ENCODE assay signal across 9 cellular contexts in the genomic region with DNA sequence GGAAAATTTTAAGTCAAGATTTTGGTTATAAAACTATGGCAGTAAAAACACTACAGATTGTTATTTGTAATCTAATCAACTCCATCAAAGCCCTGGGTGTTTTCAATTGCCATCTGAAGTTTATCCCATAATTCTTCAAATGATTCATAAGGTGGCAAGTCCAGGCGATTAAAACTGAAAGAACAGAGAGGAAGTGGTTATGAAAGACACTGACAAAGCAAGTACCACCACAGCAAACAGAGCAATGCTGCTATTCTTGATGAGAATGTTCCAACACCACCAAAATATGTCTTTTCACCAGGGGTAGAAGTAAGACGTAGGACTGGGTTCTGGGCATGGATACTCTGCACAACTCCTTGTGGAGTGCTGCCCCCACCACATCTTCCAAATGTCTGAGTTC.
A peak's percentile ranks its signal among the peaks of the same experiment; 100 is the strongest.
DNase-seq lines count a peak whose midpoint lies in the region; ATAC-seq and TF ChIP-seq lines count a peak whose summit lies in the region.
"Had no signal": no experiment of that assay in that cellular context is flagged by ENCODE, and none has a peak within 500 bp of the region (broad histone marks: within the 10 kb centered on the region; RNA-seq: fewer than 3 reads in every experiment).

No MANE protein-coding gene starts in this region.

- H3K27me3 ChIP-seq in tibial artery: no peaks in the 10 kb centered on the region

- H3K4me1 Mint-ChIP-seq in activated naive CD4-positive, alpha-beta T cell treated with anti-CD3 and anti-CD28 coated beads, Interleukin-2, amount 10 ng/mL, durations not matched to agents 7 days and 5 days: peaks cover 18% of the 10 kb centered on the region
- H3K4me1 Mint-ChIP-seq in stimulated activated naive B cell treated with anti-CD40 and anti-IgM and Interleukin-4, amounts not matched to agents 10 μg/mL and 1 μg/mL and 100 μg/mL, for 72 hours: peaks cover 7 to 12% of the 10 kb centered on the region in 2 donors

- H3K27ac ChIP-seq in RWPE1 (peak overlapping the region; percentile 50), tibial artery (no peak overlapping the region)

- H3K4me1 ChIP-seq in tibial artery: peaks cover 0 to 9% (median 2%) of the 10 kb centered on the region in 4 donors

- peak overlapping the region; percentile 66 for H3K27ac Mint-ChIP-seq in activated naive CD4-positive, alpha-beta T cell treated with anti-CD3 and anti-CD28 coated beads, Interleukin-2, amount 10 ng/mL, durations not matched to agents 7 days and 5 days
- peak overlapping the region; percentile 70 for H3K27ac Mint-ChIP-seq in stimulated activated naive B cell treated with anti-CD40 and anti-IgM and Interleukin-4, amounts not matched to agents 10 μg/mL and 1 μg/mL and 100 μg/mL, for 72 hours

- TF ChIP-seq CTCF in RWPE1 (conservative IDR thresholded peaks at IDR 0.05; ENCODE audit: low read depth) (no peak), tibial artery (IDR thresholded peaks at IDR 0.05) (no peak)

- H3K9me3 ChIP-seq in tibial artery: no peaks in the 10 kb centered on the region

- H3K9me3 Mint-ChIP-seq in activated naive CD4-positive, alpha-beta T cell treated with anti-CD3 and anti-CD28 coated beads, Interleukin-2, amount 10 ng/mL, durations not matched to agents 7 days and 5 days: no peaks in the 10 kb centered on the region
- no peaks in the 10 kb centered on the region for H3K9me3 Mint-ChIP-seq in stimulated activated naive B cell treated with anti-CD40 and anti-IgM and Interleukin-4, amounts not matched to agents 10 μg/mL and 1 μg/mL and 100 μg/mL, for 72 hours

- peak; percentile 42 for ATAC-seq in HG02981 (IDR thresholded peaks at IDR 0.05; ENCODE audit: unreplicated experiment)
- peak; percentile 91 to 95 for ATAC-seq in stimulated activated naive B cell treated with anti-CD40 and anti-IgM and Interleukin-4, amounts not matched to agents 10 μg/mL and 1 μg/mL and 100 μg/mL, for 72 hours (replicated peaks)

- POLR2A ChIA-PET in RWPE1 (lab: Yijun Ruan, JAX; ENCODE audit: low non-redundant PET): no interaction called here

- H3K36me3 ChIP-seq in tibial artery: peaks cover 13 to 35% (median 34%) of the 10 kb centered on the region in 3 donors

- no peak overlapping the region for H3K4me3 ChIP-seq in tibial artery

- H3K4me3 Mint-ChIP-seq in activated naive CD4-positive, alpha-beta T cell treated with anti-CD3 and anti-CD28 coated beads, Interleukin-2, amount 10 ng/mL, durations not matched to agents 7 days and 5 days: no peak overlapping the region
- H3K4me3 Mint-ChIP-seq in stimulated activated naive B cell treated with anti-CD40 and anti-IgM and Interleukin-4, amounts not matched to agents 10 μg/mL and 1 μg/mL and 100 μg/mL, for 72 hours: no peak overlapping the region

- intact Hi-C loops in tibial artery (cut with DNase I; ENCODE audit: low total_unique reads): no loop called here

- H3K36me3 Mint-ChIP-seq in activated naive CD4-positive, alpha-beta T cell treated with anti-CD3 and anti-CD28 coated beads, Interleukin-2, amount 10 ng/mL, durations not matched to agents 7 days and 5 days: no peaks in the 10 kb centered on the region
- no peaks in the 10 kb centered on the region for H3K36me3 Mint-ChIP-seq in stimulated activated naive B cell treated with anti-CD40 and anti-IgM and Interleukin-4, amounts not matched to agents 10 μg/mL and 1 μg/mL and 100 μg/mL, for 72 hours

- peak; percentile 21 for DNase-seq in activated naive CD4-positive, alpha-beta T cell treated with anti-CD3 and anti-CD28 coated beads, Interleukin-2, amount 10 ng/mL, durations not matched to agents 7 days and 5 days
- DNase-seq in activated naive CD4-positive, alpha-beta T cell (lab: John Stamatoyannopoulos, UW): no peak
- DNase-seq in RWPE1 (ENCODE audit: low spot score) (peak; percentile 21), NCI-H1105 (lab: John Stamatoyannopoulos, UW) (no peak), NCI-H1694 (lab: John Stamatoyannopoulos, UW) (no peak), tibial artery (no peak)
- DNase-seq in stimulated activated naive B cell treated with anti-CD40 and anti-IgM and Interleukin-4, amounts not matched to agents 10 μg/mL and 1 μg/mL and 100 μg/mL, for 72 hours: no peak
- DNase-seq: anterior cingulate cortex had no signal

- H3K27me3 Mint-ChIP-seq in activated naive CD4-positive, alpha-beta T cell treated with anti-CD3 and anti-CD28 coated beads, Interleukin-2, amount 10 ng/mL, durations not matched to agents 7 days and 5 days: no peaks in the 10 kb centered on the region
- H3K27me3 Mint-ChIP-seq in stimulated activated naive B cell treated with anti-CD40 and anti-IgM and Interleukin-4, amounts not matched to agents 10 μg/mL and 1 μg/mL and 100 μg/mL, for 72 hours: no peaks in the 10 kb centered on the region

- CTCF ChIA-PET in activated naive CD4-positive, alpha-beta T cell treated with anti-CD3 and anti-CD28 coated beads, Interleukin-2, amount 10 ng/mL, durations not matched to agents 7 days and 5 days (lab: Charles Lee): interaction anchor here (1.6 kb wide), 1 partner anchor 16 kb away, joined by 8 read pairs; no protein-coding TSS in a partner anchor
- CTCF ChIA-PET in RWPE1 (lab: Yijun Ruan, JAX): interaction anchor here (0.9 kb wide), 1 partner anchor 68 kb away, joined by 5 read pairs; no protein-coding TSS in a partner anchor

Comparison
In these comparisons a context has a peak if more than half of its experiments do, and no peak if none do; other contexts are left out.
1. DNase-seq: peak in activated naive CD4-positive, alpha-beta T cell treated with anti-CD3 and anti-CD28 coated beads, Interleukin-2, amount 10 ng/mL, durations not matched to agents 7 days and 5 days (single experiment) and RWPE1 (single experiment); none in activated naive CD4-positive, alpha-beta T cell (0 of 4), stimulated activated naive B cell treated with anti-CD40 and anti-IgM and Interleukin-4, amounts not matched to agents 10 μg/mL and 1 μg/mL and 100 μg/mL, for 72 hours (single experiment), NCI-H1105 (single experiment), NCI-H1694 (single experiment) and tibial artery (0 of 2).